In genomic region chr10:92901819-92902234, GRCh38 we compare ENCODE assay signal across 1 cellular context.
A peak's percentile ranks its signal among the peaks of the same experiment; 100 is the strongest.
TF ChIP-seq lines count a peak whose summit lies in the region.

No MANE protein-coding gene starts in this region.

TF ChIP-seq in GM12878, 131 proteins besides CTCF, POLR2A, EP300 and RAD21 (continued from another document):
- TF ChIP-seq ATF2 (IDR thresholded peaks at IDR 0.05; ENCODE audit: low read length) = peak; percentile 67
- peak; percentile 58 for TF ChIP-seq SKIL (IDR thresholded peaks at IDR 0.05; ENCODE audit: low read depth, poor library complexity, severe bottlenecking)
- TF ChIP-seq SP1 (IDR thresholded peaks at IDR 0.05; ENCODE audit: low read depth, low read length) = peak; percentile 19
- peak; percentile 99 for TF ChIP-seq RELB (IDR thresholded peaks at IDR 0.05; ENCODE audit: low read depth)
- peak; percentile 56 for TF ChIP-seq MEF2B (IDR thresholded peaks at IDR 0.05; ENCODE audit: partially characterized antibody, poor library complexity, severe bottlenecking)
- TF ChIP-seq RAD51 (IDR thresholded peaks at IDR 0.05) = peak; percentile 28; the same call in 1 of the 2 replicates
- TF ChIP-seq MTA2 (IDR thresholded peaks at IDR 0.05; ENCODE audit: low read depth) = peak; percentile 95
- peak in 1 of 2 experiments; percentile 54; a peak in 1 of 4 replicates for TF ChIP-seq ETV6 (conservative IDR thresholded peaks at IDR 0.05 in 1 of 2, IDR thresholded peaks at IDR 0.05 in 1 of 2; ENCODE audit: borderline replicate concordance in 1 of 2, low read depth in 1 of 2)
- peak; percentile 95 for TF ChIP-seq DPF2 (IDR thresholded peaks at IDR 0.05)
- no peak for TF ChIP-seq ZBTB11 (CRISPR knock-in tag; IDR thresholded peaks at IDR 0.05)
- peak; percentile 70 for TF ChIP-seq NR2F1 (conservative IDR thresholded peaks at IDR 0.05)
- TF ChIP-seq ZBTB33 (IDR thresholded peaks at IDR 0.05) = no peak
- peak; percentile 62; the same call in 1 of the 2 replicates for TF ChIP-seq GATAD2B (conservative IDR thresholded peaks at IDR 0.05; ENCODE audit: low read depth)
- no peak for TF ChIP-seq EGR1 (IDR thresholded peaks at IDR 0.05; ENCODE audit: borderline replicate concordance in 1 of 2, low read depth in 2 of 2, low read length in 2 of 2)
- TF ChIP-seq ZNF24 (IDR thresholded peaks at IDR 0.05) = peak; percentile 64; the same call in 1 of the 2 replicates
- 0 out of 2 replicates have a peak, but pooled peaks have one; percentile 40 for TF ChIP-seq BCL11A (IDR thresholded peaks at IDR 0.05; ENCODE audit: low read depth, low read length)
- peak; percentile 39 for TF ChIP-seq RELA (IDR thresholded peaks at IDR 0.05; ENCODE audit: borderline replicate concordance, partially characterized antibody)
- peak; percentile 95 for TF ChIP-seq SMARCA5 (IDR thresholded peaks at IDR 0.05)
- TF ChIP-seq RUNX3 (IDR thresholded peaks at IDR 0.05; ENCODE audit: low read length) = peak; percentile 99
- peak; percentile 89; the same call in 1 of the 2 replicates for TF ChIP-seq CBFB (IDR thresholded peaks at IDR 0.05; ENCODE audit: low read depth)
- 0 out of 2 replicates have a peak, but pooled peaks have one; percentile 19 for TF ChIP-seq PKNOX1 (IDR thresholded peaks at IDR 0.05)
- TF ChIP-seq TCF3 (IDR thresholded peaks at IDR 0.05; ENCODE audit: borderline replicate concordance, insufficient read depth, low read depth, low read length) = no peak
- TF ChIP-seq CBX5 (IDR thresholded peaks at IDR 0.05; ENCODE audit: low read depth) = no peak
- no peak for TF ChIP-seq E4F1 (IDR thresholded peaks at IDR 0.05; ENCODE audit: borderline replicate concordance, partially characterized antibody)
- TF ChIP-seq CREB1 (IDR thresholded peaks at IDR 0.05; ENCODE audit: low read depth) = 0 out of 2 replicates have a peak, but pooled peaks have one; percentile 21
- TF ChIP-seq SMAD1 (IDR thresholded peaks at IDR 0.05; ENCODE audit: low read depth, partially characterized antibody) = peak; percentile 47
- peak; percentile 98 for TF ChIP-seq NBN (IDR thresholded peaks at IDR 0.05)
- peak; percentile 53; the same call in 1 of the 2 replicates for TF ChIP-seq GABPA (IDR thresholded peaks at IDR 0.05; ENCODE audit: low read depth)
- TF ChIP-seq YY1 (IDR thresholded peaks at IDR 0.05; ENCODE audit: low read depth, low read length) = no peak
- no peak for TF ChIP-seq STAT1 (conservative IDR thresholded peaks at IDR 0.05)
- 0 out of 2 replicates have a peak, but pooled peaks have one; percentile 26 for TF ChIP-seq CHD2 (IDR thresholded peaks at IDR 0.05; ENCODE audit: borderline replicate concordance, low read depth, low read length)
- TF ChIP-seq ZNF207 (IDR thresholded peaks at IDR 0.05; ENCODE audit: borderline replicate concordance) = no peak
- no peak for TF ChIP-seq POLR2AphosphoS2 (IDR thresholded peaks at IDR 0.05; ENCODE audit: low read depth, low read length)
- TF ChIP-seq BMI1 (IDR thresholded peaks at IDR 0.05; ENCODE audit: borderline replicate concordance) = peak; percentile 48; the same call in 1 of the 2 replicates
TF ChIP-seq in GM12878: peak in this region for 39.
